ENCODE assay signal across 1 cellular context in the genomic region with DNA sequence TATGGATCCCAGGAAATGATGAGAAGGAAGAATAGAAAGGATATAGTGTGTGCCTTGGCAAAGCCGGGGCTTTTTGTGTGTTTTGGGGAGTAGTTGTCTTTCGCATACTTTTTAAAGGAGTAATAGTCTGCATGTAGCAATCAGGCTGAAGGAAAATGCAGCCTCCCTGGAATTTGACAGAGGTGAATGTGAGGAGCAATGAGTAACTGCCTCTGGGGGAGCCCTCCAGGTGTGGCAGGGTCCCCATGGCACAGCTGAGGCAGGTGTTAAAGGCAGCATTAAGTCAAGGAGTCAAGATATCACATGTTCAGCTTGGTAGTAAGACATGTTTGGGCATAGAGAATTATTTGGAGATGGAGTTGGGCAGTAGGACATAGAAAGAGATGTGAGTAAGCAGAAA.
TF ChIP-seq lines count a peak whose summit lies in the region.

No MANE protein-coding gene starts in this region.

TF ChIP-seq in H1, 55 proteins besides CTCF, POLR2A, EP300 and RAD21:
- TF ChIP-seq, protein P1, sequence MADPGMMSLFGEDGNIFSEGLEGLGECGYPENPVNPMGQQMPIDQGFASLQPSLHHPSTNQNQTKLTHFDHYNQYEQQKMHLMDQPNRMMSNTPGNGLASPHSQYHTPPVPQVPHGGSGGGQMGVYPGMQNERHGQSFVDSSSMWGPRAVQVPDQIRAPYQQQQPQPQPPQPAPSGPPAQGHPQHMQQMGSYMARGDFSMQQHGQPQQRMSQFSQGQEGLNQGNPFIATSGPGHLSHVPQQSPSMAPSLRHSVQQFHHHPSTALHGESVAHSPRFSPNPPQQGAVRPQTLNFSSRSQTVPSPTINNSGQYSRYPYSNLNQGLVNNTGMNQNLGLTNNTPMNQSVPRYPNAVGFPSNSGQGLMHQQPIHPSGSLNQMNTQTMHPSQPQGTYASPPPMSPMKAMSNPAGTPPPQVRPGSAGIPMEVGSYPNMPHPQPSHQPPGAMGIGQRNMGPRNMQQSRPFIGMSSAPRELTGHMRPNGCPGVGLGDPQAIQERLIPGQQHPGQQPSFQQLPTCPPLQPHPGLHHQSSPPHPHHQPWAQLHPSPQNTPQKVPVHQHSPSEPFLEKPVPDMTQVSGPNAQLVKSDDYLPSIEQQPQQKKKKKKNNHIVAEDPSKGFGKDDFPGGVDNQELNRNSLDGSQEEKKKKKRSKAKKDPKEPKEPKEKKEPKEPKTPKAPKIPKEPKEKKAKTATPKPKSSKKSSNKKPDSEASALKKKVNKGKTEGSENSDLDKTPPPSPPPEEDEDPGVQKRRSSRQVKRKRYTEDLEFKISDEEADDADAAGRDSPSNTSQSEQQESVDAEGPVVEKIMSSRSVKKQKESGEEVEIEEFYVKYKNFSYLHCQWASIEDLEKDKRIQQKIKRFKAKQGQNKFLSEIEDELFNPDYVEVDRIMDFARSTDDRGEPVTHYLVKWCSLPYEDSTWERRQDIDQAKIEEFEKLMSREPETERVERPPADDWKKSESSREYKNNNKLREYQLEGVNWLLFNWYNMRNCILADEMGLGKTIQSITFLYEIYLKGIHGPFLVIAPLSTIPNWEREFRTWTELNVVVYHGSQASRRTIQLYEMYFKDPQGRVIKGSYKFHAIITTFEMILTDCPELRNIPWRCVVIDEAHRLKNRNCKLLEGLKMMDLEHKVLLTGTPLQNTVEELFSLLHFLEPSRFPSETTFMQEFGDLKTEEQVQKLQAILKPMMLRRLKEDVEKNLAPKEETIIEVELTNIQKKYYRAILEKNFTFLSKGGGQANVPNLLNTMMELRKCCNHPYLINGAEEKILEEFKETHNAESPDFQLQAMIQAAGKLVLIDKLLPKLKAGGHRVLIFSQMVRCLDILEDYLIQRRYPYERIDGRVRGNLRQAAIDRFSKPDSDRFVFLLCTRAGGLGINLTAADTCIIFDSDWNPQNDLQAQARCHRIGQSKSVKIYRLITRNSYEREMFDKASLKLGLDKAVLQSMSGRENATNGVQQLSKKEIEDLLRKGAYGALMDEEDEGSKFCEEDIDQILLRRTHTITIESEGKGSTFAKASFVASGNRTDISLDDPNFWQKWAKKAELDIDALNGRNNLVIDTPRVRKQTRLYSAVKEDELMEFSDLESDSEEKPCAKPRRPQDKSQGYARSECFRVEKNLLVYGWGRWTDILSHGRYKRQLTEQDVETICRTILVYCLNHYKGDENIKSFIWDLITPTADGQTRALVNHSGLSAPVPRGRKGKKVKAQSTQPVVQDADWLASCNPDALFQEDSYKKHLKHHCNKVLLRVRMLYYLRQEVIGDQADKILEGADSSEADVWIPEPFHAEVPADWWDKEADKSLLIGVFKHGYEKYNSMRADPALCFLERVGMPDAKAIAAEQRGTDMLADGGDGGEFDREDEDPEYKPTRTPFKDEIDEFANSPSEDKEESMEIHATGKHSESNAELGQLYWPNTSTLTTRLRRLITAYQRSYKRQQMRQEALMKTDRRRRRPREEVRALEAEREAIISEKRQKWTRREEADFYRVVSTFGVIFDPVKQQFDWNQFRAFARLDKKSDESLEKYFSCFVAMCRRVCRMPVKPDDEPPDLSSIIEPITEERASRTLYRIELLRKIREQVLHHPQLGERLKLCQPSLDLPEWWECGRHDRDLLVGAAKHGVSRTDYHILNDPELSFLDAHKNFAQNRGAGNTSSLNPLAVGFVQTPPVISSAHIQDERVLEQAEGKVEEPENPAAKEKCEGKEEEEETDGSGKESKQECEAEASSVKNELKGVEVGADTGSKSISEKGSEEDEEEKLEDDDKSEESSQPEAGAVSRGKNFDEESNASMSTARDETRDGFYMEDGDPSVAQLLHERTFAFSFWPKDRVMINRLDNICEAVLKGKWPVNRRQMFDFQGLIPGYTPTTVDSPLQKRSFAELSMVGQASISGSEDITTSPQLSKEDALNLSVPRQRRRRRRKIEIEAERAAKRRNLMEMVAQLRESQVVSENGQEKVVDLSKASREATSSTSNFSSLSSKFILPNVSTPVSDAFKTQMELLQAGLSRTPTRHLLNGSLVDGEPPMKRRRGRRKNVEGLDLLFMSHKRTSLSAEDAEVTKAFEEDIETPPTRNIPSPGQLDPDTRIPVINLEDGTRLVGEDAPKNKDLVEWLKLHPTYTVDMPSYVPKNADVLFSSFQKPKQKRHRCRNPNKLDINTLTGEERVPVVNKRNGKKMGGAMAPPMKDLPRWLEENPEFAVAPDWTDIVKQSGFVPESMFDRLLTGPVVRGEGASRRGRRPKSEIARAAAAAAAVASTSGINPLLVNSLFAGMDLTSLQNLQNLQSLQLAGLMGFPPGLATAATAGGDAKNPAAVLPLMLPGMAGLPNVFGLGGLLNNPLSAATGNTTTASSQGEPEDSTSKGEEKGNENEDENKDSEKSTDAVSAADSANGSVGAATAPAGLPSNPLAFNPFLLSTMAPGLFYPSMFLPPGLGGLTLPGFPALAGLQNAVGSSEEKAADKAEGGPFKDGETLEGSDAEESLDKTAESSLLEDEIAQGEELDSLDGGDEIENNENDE (IDR thresholded peaks at IDR 0.05; ENCODE audit: insufficient replicate concordance, low read length) = no peak
- no peak for TF ChIP-seq SP2 (IDR thresholded peaks at IDR 0.05; ENCODE audit: low read length)
- no peak for TF ChIP-seq RXRA (IDR thresholded peaks at IDR 0.05; ENCODE audit: insufficient read depth, low read depth, low read length)
- TF ChIP-seq, protein P2, sequence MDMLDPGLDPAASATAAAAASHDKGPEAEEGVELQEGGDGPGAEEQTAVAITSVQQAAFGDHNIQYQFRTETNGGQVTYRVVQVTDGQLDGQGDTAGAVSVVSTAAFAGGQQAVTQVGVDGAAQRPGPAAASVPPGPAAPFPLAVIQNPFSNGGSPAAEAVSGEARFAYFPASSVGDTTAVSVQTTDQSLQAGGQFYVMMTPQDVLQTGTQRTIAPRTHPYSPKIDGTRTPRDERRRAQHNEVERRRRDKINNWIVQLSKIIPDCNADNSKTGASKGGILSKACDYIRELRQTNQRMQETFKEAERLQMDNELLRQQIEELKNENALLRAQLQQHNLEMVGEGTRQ (IDR thresholded peaks at IDR 0.05; ENCODE audit: low read length) = no peak
- no peak for TF ChIP-seq CREB1 (IDR thresholded peaks at IDR 0.05)
- no peak for TF ChIP-seq NRF1 (IDR thresholded peaks at IDR 0.05; ENCODE audit: low read depth, low read length)
- no peak for TF ChIP-seq SAP30 (IDR thresholded peaks at IDR 0.05; ENCODE audit: insufficient read depth, insufficient replicate concordance, low read length)
- no peak for TF ChIP-seq BRCA1 (IDR thresholded peaks at IDR 0.05; ENCODE audit: low read depth, low read length)
- no peak for TF ChIP-seq JUND (IDR thresholded peaks at IDR 0.05; ENCODE audit: low read length)
